Comparison of ENCODE assay signal across 23 cellular contexts in the genomic region with DNA sequence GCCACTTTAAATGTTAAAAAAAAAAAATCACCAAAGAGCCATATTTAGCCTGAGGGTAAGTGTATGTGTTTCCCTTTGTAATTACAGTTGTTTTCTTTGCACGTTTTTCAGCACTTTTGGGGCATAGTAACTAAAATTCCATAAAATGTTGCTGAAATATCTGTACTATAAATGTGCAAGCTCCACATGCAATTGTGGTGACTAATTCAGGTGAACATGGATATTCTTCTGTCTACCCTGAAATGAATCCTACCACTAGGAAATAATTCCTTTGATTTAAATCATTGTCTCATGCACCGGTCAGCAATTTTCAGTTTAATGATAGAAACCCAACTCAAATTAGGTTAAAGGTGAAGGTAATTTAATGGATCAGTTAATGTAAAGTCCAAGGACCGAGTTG.
"Had no signal": no experiment of that assay in that cellular context is flagged by ENCODE, and none has a peak within 500 bp of the region (broad histone marks: within the 10 kb centered on the region; RNA-seq: fewer than 3 reads in every experiment).

No MANE protein-coding gene starts in this region.

- H3K4me3 ChIP-seq: dorsolateral prefrontal cortex, esophagus muscularis mucosa, gastroesophageal sphincter, lung, mucosa of descending colon, skin epidermis, suprapubic skin, tibial artery, upper lobe of left lung, vagina had no signal

- DNase-seq: cortex of kidney; dorsolateral prefrontal cortex; effector CD8-positive, alpha-beta T cell; glutamatergic neuron; islet precursor cell; left ventricle myocardium superior; mesendoderm; mucosa of descending colon; natural killer cell; posterior cingulate gyrus; stimulated activated CD4-positive, alpha-beta T cell treated with anti-CD3 and anti-CD28 coated beads, Interleukin-2, amount 100 ng/mL, for 48 hours; stimulated activated CD8-positive, alpha-beta memory T cell treated with anti-CD3 and anti-CD28 coated beads, Interleukin-4, amount 100 ng/mL, for 48 hours; stimulated activated naive CD8-positive, alpha-beta T cell treated with anti-CD3 and anti-CD28 coated beads, Interleukin-15, Interleukin-2, amounts not matched to agents 100 U/mL and 50 U/mL, for 24 hours; tibial artery; upper lobe of left lung had no signal

- H3K9me3 ChIP-seq: esophagus muscularis mucosa, gastroesophageal sphincter, mucosa of descending colon, suprapubic skin, tibial artery, upper lobe of left lung, vagina had no signal

- H3K4me1 ChIP-seq: esophagus muscularis mucosa, gastroesophageal sphincter, suprapubic skin, tibial artery, upper lobe of left lung, vagina had no signal

- H3K36me3 ChIP-seq: esophagus muscularis mucosa, gastroesophageal sphincter, suprapubic skin, tibial artery, upper lobe of left lung, vagina had no signal

- ATAC-seq: gastroesophageal sphincter; left ventricle myocardium superior; mucosa of descending colon; natural killer cell; sciatic nerve; stimulated activated effector memory CD8-positive, alpha-beta T cell treated with anti-CD3 and anti-CD28 coated beads, Interleukin-12 subunit alpha, Interleukin-12 subunit beta, amount 100 ng/mL, for 72 hours; stimulated activated naive CD8-positive, alpha-beta T cell treated with anti-CD3 and anti-CD28 coated beads, Interleukin-15, Interleukin-2, amounts not matched to agents 100 U/mL and 50 U/mL, for 24 hours had no signal

- H3K27ac ChIP-seq: dorsolateral prefrontal cortex, esophagus muscularis mucosa, gastroesophageal sphincter, skin epidermis, suprapubic skin, tibial artery, upper lobe of left lung, vagina had no signal

- H3K27me3 ChIP-seq: upper lobe of left lung, vagina had no signal
